ENCODE assay signal across 9 cellular contexts in genomic region chr20:50572922-50573777, GRCh38.
DNase-seq lines count a peak whose midpoint lies in the region; ATAC-seq and TF ChIP-seq lines count a peak whose summit lies in the region.
"Had no signal": no experiment of that assay in that cellular context is flagged by ENCODE, and none has a peak within 500 bp of the region (broad histone marks: within the 10 kb centered on the region; RNA-seq: fewer than 3 reads in every experiment).

No MANE protein-coding gene starts in this region.

- no peak for ATAC-seq in activated CD8-positive, alpha-beta T cell treated with anti-CD3 and anti-CD28 coated beads for 36 hours
- ATAC-seq in GM21528 (IDR thresholded peaks at IDR 0.05; ENCODE audit: low FRiP score, unreplicated experiment) = no peak

- H3K9me3 ChIP-seq in iPS-20b (ENCODE audit: insufficient read depth, low read depth, low read length) (no peaks in the 10 kb centered on the region), tibial nerve (no peaks in the 10 kb centered on the region), breast epithelium (no peaks in the 10 kb centered on the region)
- H3K9me3 ChIP-seq: SJSA1 had no signal

- H3K36me3 Mint-ChIP-seq in activated CD8-positive, alpha-beta T cell treated with anti-CD3 and anti-CD28 coated beads for 36 hours (ENCODE audit: low read depth) = peaks cover 48% of the 10 kb centered on the region

- H3K27ac Mint-ChIP-seq in activated CD8-positive, alpha-beta T cell treated with anti-CD3 and anti-CD28 coated beads for 36 hours = peak overlapping the region; percentile 21

- TF ChIP-seq CTCF in activated CD8-positive, alpha-beta T cell treated with anti-CD3 and anti-CD28 coated beads for 36 hours (IDR thresholded peaks at IDR 0.05) = no peak
- TF ChIP-seq CTCF in tibial nerve (IDR thresholded peaks at IDR 0.05) (no peak), breast epithelium (IDR thresholded peaks at IDR 0.05) (no peak)

- peak in 1 of 2 donors; percentile 42 for TF ChIP-seq EP300 in tibial nerve (IDR thresholded peaks at IDR 0.05)

- peaks cover 52% of the 10 kb centered on the region for H3K36me3 ChIP-seq in iPS-20b (ENCODE audit: insufficient read depth, low read depth, low read length)
- H3K36me3 ChIP-seq in tibial nerve = peaks cover 0 to 63% (median 6%) of the 10 kb centered on the region in 3 donors
- no peaks in the 10 kb centered on the region for H3K36me3 ChIP-seq in breast epithelium

- no peak overlapping the region for H3K9ac ChIP-seq in iPS-20b (ENCODE audit: low read depth, low read length)

- H3K27ac ChIP-seq in iPS-20b (ENCODE audit: low read length) (peak overlapping the region; percentile 29), tibial nerve (peak overlapping the region in 3 of 4 donors; percentile 44 to 76 (median 52)), breast epithelium (peak overlapping the region in 1 of 2 donors; percentile 42)
- H3K27ac ChIP-seq: SJSA1 had no signal

- CTCF ChIA-PET in activated CD8-positive, alpha-beta T cell treated with anti-CD3 and anti-CD28 coated beads for 36 hours (lab: Charles Lee) = interaction anchor here (0.7 to 9.5 kb wide), 12 partner anchors 10 to 387 kb away, joined by 3 to 108 read pairs (median 8); partner anchors contain the start of gene PTPN1

- 17 to 21% methylated on average over 6 of the region's 6 CpGs for WGBS in tibial nerve, 2 donors

- no peaks in the 10 kb centered on the region for H3K27me3 ChIP-seq in iPS-20b (ENCODE audit: insufficient read depth, low read length)
- H3K27me3 ChIP-seq in tibial nerve = no peaks in the 10 kb centered on the region
- H3K27me3 ChIP-seq in breast epithelium = no peaks in the 10 kb centered on the region
- H3K27me3 ChIP-seq: SJSA1 had no signal

- H3K27me3 Mint-ChIP-seq in activated CD8-positive, alpha-beta T cell treated with anti-CD3 and anti-CD28 coated beads for 36 hours = no peaks in the 10 kb centered on the region

- H3K4me1 ChIP-seq in iPS-20b (ENCODE audit: insufficient read depth, low read length) = no peaks in the 10 kb centered on the region
- H3K4me1 ChIP-seq in tibial nerve = peaks cover 0 to 62% (median 10%) of the 10 kb centered on the region in 4 donors
- H3K4me1 ChIP-seq in breast epithelium = peaks cover 0 to 28% of the 10 kb centered on the region in 2 donors

- POLR2A ChIA-PET in activated CD8-positive, alpha-beta T cell treated with anti-CD3 and anti-CD28 coated beads for 36 hours (lab: Charles Lee) = interaction anchor here (1.2 to 1.9 kb wide), 3 partner anchors 55 to 81 kb away, joined by 3 to 10 read pairs (median 4); partner anchors contain the start of gene PTPN1

- intact Hi-C loops in activated CD8-positive, alpha-beta T cell treated with anti-CD3 and anti-CD28 coated beads for 36 hours (cut with micrococcal nuclease) = loop anchor here (5.0 to 10.0 kb wide), 2 partner anchors 81 to 388 kb away; no protein-coding TSS in a partner anchor
- intact Hi-C loops in posterior vena cava (cut with DNase I) (loop anchor here in 1 of 2 donors (1.0 kb wide), 1 partner anchor 13 kb away; no protein-coding TSS in a partner anchor), breast epithelium (cut with DNase I; ENCODE audit: low total_unique reads) (no loop called here)

- no peaks in the 10 kb centered on the region for H3K9me3 Mint-ChIP-seq in activated CD8-positive, alpha-beta T cell treated with anti-CD3 and anti-CD28 coated beads for 36 hours

- peak; percentile 33 for DNase-seq in activated CD8-positive, alpha-beta memory T cell treated with anti-CD3 and anti-CD28 coated beads for 24 hours
- no peak for DNase-seq in activated CD8-positive, alpha-beta memory T cell treated with anti-CD3 and anti-CD28 coated beads, Interleukin-2, amount 50 U/mL, for 4 hours
- no peak for DNase-seq in activated CD8-positive, alpha-beta T cell treated with anti-CD3 and anti-CD28 coated beads for 36 hours
- DNase-seq in tibial nerve (ENCODE audit: low spot score in 2 of 2) = peak; percentile 36 to 45
- DNase-seq in posterior vena cava (ENCODE audit: low spot score) = no peak
- DNase-seq in breast epithelium (ENCODE audit: low spot score in 2 of 2) = no peak

- H3K4me3 Mint-ChIP-seq in activated CD8-positive, alpha-beta T cell treated with anti-CD3 and anti-CD28 coated beads for 36 hours = no peak overlapping the region

- H3K4me3 ChIP-seq in iPS-20b (ENCODE audit: low read length) (no peak overlapping the region), tibial nerve (no peak overlapping the region), breast epithelium (no peak overlapping the region)
- H3K4me3 ChIP-seq: SJSA1 had no signal

- TF ChIP-seq POLR2A in tibial nerve (IDR thresholded peaks at IDR 0.05) = no peak
- no peak for TF ChIP-seq POLR2A in breast epithelium (IDR thresholded peaks at IDR 0.05)

- peaks cover 46% of the 10 kb centered on the region for H3K4me1 Mint-ChIP-seq in activated CD8-positive, alpha-beta T cell treated with anti-CD3 and anti-CD28 coated beads for 36 hours (ENCODE audit: low read depth)

Comparison
In these comparisons a context has a peak if more than half of its experiments do, and no peak if none do; other contexts are left out.
1. DNase-seq: peak in activated CD8-positive, alpha-beta memory T cell treated with anti-CD3 and anti-CD28 coated beads for 24 hours (single experiment) and tibial nerve (2 of 2); none in activated CD8-positive, alpha-beta memory T cell treated with anti-CD3 and anti-CD28 coated beads, Interleukin-2, amount 50 U/mL, for 4 hours (single experiment), activated CD8-positive, alpha-beta T cell treated with anti-CD3 and anti-CD28 coated beads for 36 hours (single experiment), posterior vena cava (single experiment) and breast epithelium (0 of 2).